ENCODE assay signal across 1 cellular context in the genomic region with DNA sequence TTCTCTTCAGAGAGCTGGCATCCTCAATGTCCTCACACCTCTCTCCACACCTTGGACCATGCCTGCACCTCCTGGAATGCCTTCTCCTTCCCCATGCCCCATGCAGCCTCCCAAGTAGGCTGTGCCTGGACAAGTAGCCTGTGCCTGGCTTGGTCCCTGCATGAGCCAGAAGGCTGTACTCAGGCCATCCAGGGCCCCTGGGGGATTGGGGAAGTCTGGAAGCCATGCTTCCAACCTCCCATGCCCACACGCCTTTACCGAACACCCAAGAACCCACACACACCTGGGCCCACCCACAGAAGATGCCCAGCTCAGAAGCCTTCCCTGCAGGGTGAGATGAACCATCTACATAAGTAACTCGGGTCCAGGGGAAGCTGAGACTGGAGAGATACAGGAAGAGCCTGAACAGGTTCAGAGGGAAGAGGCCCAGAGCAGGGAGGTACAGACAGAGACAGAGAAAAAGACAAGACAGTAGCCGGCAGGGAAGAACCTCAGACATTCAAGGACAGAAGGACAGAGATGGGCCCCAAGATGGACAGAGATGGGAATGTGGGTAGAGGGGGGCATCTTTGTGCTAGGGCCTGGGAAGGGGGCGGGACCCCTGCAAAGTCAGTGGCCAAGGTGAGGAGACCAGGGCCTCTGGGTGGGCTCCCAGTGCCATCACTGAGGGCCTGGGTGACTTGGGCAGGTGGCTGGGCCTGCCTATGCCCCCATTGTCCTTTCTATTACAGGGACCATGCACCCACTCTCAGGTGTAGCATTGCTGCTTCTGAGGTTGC.
TF ChIP-seq lines count a peak whose summit lies in the region.

No MANE protein-coding gene starts in this region.

TF ChIP-seq in GM23338, 12 proteins besides CTCF, POLR2A, EP300 and RAD21 (continued from another document):
- TF ChIP-seq, protein P1, sequence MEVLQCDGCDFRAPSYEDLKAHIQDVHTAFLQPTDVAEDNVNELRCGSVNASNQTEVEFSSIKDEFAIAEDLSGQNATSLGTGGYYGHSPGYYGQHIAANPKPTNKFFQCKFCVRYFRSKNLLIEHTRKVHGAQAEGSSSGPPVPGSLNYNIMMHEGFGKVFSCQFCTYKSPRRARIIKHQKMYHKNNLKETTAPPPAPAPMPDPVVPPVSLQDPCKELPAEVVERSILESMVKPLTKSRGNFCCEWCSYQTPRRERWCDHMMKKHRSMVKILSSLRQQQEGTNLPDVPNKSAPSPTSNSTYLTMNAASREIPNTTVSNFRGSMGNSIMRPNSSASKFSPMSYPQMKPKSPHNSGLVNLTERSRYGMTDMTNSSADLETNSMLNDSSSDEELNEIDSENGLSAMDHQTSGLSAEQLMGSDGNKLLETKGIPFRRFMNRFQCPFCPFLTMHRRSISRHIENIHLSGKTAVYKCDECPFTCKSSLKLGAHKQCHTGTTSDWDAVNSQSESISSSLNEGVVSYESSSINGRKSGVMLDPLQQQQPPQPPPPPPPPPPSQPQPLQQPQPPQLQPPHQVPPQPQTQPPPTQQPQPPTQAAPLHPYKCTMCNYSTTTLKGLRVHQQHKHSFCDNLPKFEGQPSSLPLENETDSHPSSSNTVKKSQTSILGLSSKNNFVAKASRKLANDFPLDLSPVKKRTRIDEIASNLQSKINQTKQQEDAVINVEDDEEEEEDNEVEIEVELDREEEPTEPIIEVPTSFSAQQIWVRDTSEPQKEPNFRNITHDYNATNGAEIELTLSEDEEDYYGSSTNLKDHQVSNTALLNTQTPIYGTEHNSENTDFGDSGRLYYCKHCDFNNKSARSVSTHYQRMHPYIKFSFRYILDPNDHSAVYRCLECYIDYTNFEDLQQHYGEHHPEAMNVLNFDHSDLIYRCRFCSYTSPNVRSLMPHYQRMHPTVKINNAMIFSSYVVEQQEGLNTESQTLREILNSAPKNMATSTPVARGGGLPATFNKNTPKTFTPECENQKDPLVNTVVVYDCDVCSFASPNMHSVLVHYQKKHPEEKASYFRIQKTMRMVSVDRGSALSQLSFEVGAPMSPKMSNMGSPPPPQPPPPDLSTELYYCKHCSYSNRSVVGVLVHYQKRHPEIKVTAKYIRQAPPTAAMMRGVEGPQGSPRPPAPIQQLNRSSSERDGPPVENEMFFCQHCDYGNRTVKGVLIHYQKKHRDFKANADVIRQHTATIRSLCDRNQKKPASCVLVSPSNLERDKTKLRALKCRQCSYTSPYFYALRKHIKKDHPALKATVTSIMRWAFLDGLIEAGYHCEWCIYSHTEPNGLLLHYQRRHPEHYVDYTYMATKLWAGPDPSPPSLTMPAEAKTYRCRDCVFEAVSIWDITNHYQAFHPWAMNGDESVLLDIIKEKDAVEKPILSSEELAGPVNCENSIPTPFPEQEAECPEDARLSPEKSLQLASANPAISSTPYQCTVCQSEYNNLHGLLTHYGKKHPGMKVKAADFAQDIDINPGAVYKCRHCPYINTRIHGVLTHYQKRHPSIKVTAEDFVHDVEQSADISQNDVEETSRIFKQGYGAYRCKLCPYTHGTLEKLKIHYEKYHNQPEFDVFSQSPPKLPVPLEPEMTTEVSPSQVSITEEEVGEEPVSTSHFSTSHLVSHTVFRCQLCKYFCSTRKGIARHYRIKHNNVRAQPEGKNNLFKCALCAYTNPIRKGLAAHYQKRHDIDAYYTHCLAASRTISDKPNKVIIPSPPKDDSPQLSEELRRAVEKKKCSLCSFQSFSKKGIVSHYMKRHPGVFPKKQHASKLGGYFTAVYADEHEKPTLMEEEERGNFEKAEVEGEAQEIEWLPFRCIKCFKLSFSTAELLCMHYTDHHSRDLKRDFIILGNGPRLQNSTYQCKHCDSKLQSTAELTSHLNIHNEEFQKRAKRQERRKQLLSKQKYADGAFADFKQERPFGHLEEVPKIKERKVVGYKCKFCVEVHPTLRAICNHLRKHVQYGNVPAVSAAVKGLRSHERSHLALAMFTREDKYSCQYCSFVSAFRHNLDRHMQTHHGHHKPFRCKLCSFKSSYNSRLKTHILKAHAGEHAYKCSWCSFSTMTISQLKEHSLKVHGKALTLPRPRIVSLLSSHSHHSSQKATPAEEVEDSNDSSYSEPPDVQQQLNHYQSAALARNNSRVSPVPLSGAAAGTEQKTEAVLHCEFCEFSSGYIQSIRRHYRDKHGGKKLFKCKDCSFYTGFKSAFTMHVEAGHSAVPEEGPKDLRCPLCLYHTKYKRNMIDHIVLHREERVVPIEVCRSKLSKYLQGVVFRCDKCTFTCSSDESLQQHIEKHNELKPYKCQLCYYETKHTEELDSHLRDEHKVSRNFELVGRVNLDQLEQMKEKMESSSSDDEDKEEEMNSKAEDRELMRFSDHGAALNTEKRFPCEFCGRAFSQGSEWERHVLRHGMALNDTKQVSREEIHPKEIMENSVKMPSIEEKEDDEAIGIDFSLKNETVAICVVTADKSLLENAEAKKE (CRISPR knock-in tag; IDR thresholded peaks at IDR 0.05) = no peak
- no peak for TF ChIP-seq EZH2 (IDR thresholded peaks at IDR 0.05; ENCODE audit: low read depth, unreplicated experiment)
- TF ChIP-seq JUNB (IDR thresholded peaks at IDR 0.05; ENCODE audit: unreplicated experiment) = no peak
- no peak for TF ChIP-seq NANOG (IDR thresholded peaks at IDR 0.05; ENCODE audit: borderline replicate concordance)
- TF ChIP-seq CREB1 (CRISPR knock-in tag; IDR thresholded peaks at IDR 0.05; ENCODE audit: low read depth) = no peak
